In genomic region chr22:20606041-20606783, GRCh38 we compare ENCODE assay signal across 8 cellular contexts.
DNase-seq lines count a peak whose midpoint lies in the region; ATAC-seq and TF ChIP-seq lines count a peak whose summit lies in the region.

No MANE protein-coding gene starts in this region.

- H3K36me3 ChIP-seq in BLaER1 = no peaks in the 10 kb centered on the region
- no peaks in the 10 kb centered on the region for H3K36me3 ChIP-seq in HEK293 (ENCODE audit: control insufficient read depth in 2 of 2, insufficient read depth in 1 of 2, low read length in 2 of 2)
- no peaks in the 10 kb centered on the region for H3K36me3 ChIP-seq in stomach

- H3K27ac Mint-ChIP-seq in activated CD8-positive, alpha-beta T cell treated with anti-CD3 and anti-CD28 coated beads for 36 hours = no peak overlapping the region
- H3K27ac Mint-ChIP-seq in nephron = no peak overlapping the region

- ATAC-seq in activated CD8-positive, alpha-beta T cell treated with anti-CD3 and anti-CD28 coated beads for 36 hours = peak; percentile 94
- no peak for ATAC-seq in HG02973 (IDR thresholded peaks at IDR 0.05; ENCODE audit: unreplicated experiment)

- 22 to 42% (median 27%) methylated on average over 8 to 13 of the region's 13 CpGs for WGBS in stomach, 5 donors

- no peaks in the 10 kb centered on the region for H3K36me3 Mint-ChIP-seq in activated CD8-positive, alpha-beta T cell treated with anti-CD3 and anti-CD28 coated beads for 36 hours (ENCODE audit: low read depth)
- no peaks in the 10 kb centered on the region for H3K36me3 Mint-ChIP-seq in nephron (ENCODE audit: low read depth)

- TF ChIP-seq POLR2A in stomach (IDR thresholded peaks at IDR 0.05) = no peak

- CTCF ChIA-PET in HEK293 (lab: Yijun Ruan, JAX) = interaction anchor here (0.6 to 2.4 kb wide), 20 partner anchors 9 to 196 kb away, joined by 3 to 10 read pairs (median 3); no protein-coding TSS in a partner anchor
- CTCF ChIA-PET in activated CD8-positive, alpha-beta T cell treated with anti-CD3 and anti-CD28 coated beads for 36 hours (lab: Charles Lee) = interaction anchor here (0.8 to 2.9 kb wide), 13 partner anchors 11 to 188 kb away, joined by 3 to 12 read pairs (median 4); no protein-coding TSS in a partner anchor

- no peaks in the 10 kb centered on the region for H4K20me1 ChIP-seq in BLaER1

- intact Hi-C loops in activated CD8-positive, alpha-beta T cell treated with anti-CD3 and anti-CD28 coated beads for 36 hours (cut with micrococcal nuclease) = loop anchor here (5.0 kb wide), 1 partner anchor 91 kb away; no protein-coding TSS in a partner anchor
- intact Hi-C loops in stomach (cut with DNase I; ENCODE audit: low total_unique reads) = loop anchor here (10.0 kb wide), 1 partner anchor 89 kb away; no protein-coding TSS in a partner anchor

- POLR2A ChIA-PET in HEK293 (lab: Yijun Ruan, JAX) = no interaction called here
- POLR2A ChIA-PET in activated CD8-positive, alpha-beta T cell treated with anti-CD3 and anti-CD28 coated beads for 36 hours (lab: Charles Lee) = no interaction called here

- H3K27me3 Mint-ChIP-seq in activated CD8-positive, alpha-beta T cell treated with anti-CD3 and anti-CD28 coated beads for 36 hours = no peaks in the 10 kb centered on the region
- peaks cover 4% of the 10 kb centered on the region for H3K27me3 Mint-ChIP-seq in nephron (ENCODE audit: low read depth)

- H3K27ac ChIP-seq in BLaER1 = no peak overlapping the region
- H3K27ac ChIP-seq in HEK293 (ENCODE audit: extremely low read depth, low read depth, low read length) = no peak overlapping the region
- no peak overlapping the region for H3K27ac ChIP-seq in stomach

- no peak for TF ChIP-seq EP300 in stomach (IDR thresholded peaks at IDR 0.05)

- H3K4me2 ChIP-seq in BLaER1 = peak overlapping the region; percentile 89

- TF ChIP-seq CTCF in HEK293 (tag by site-specific recombination; IDR thresholded peaks at IDR 0.05) = peak; percentile 89
- peak; percentile 90 for TF ChIP-seq CTCF in activated CD8-positive, alpha-beta T cell treated with anti-CD3 and anti-CD28 coated beads for 36 hours (IDR thresholded peaks at IDR 0.05)
- TF ChIP-seq CTCF in epithelial cell of esophagus (IDR thresholded peaks at IDR 0.05; ENCODE audit: insufficient read depth, low read depth, low read length, missing control alignments) = peak; percentile 94
- peak; percentile 50 to 63 (median 60) for TF ChIP-seq CTCF in nephron (IDR thresholded peaks at IDR 0.05; ENCODE audit: unreplicated experiment in 3 of 3)
- peak in 5 of 7 experiments; percentile 40 to 86 (median 72) for TF ChIP-seq CTCF in stomach (IDR thresholded peaks at IDR 0.05)

- H3K9me3 ChIP-seq in BLaER1 (no peaks in the 10 kb centered on the region), HEK293 (ENCODE audit: control insufficient read depth, insufficient read depth, low read depth, low read length) (no peaks in the 10 kb centered on the region), stomach (no peaks in the 10 kb centered on the region)

- no peak overlapping the region for H3K4me3 Mint-ChIP-seq in activated CD8-positive, alpha-beta T cell treated with anti-CD3 and anti-CD28 coated beads for 36 hours
- no peak overlapping the region for H3K4me3 Mint-ChIP-seq in nephron

- H3K4me1 ChIP-seq in BLaER1 (peaks cover 57% of the 10 kb centered on the region), HEK293 (ENCODE audit: control insufficient read depth, insufficient read depth, low read length) (no peaks in the 10 kb centered on the region), stomach (peaks cover 3 to 17% (median 9%) of the 10 kb centered on the region in 4 donors)

- H3K9me3 Mint-ChIP-seq in activated CD8-positive, alpha-beta T cell treated with anti-CD3 and anti-CD28 coated beads for 36 hours = no peaks in the 10 kb centered on the region
- H3K9me3 Mint-ChIP-seq in nephron = no peaks in the 10 kb centered on the region

- peaks cover 10% of the 10 kb centered on the region for H3K4me1 Mint-ChIP-seq in activated CD8-positive, alpha-beta T cell treated with anti-CD3 and anti-CD28 coated beads for 36 hours (ENCODE audit: low read depth)
- no peaks in the 10 kb centered on the region for H3K4me1 Mint-ChIP-seq in nephron

- peak; percentile 16 for DNase-seq in NCI-H748 treated with DMSO at 0.1 percent for 48 hours (lab: John Stamatoyannopoulos, UW)
- DNase-seq in activated CD8-positive, alpha-beta T cell treated with anti-CD3 and anti-CD28 coated beads for 36 hours = peak; percentile 84
- DNase-seq in epithelial cell of esophagus (ENCODE audit: low read depth) = peak; percentile 93
- DNase-seq in stomach = peak; percentile 84

- H3K4me3 ChIP-seq in BLaER1 (no peak overlapping the region), HEK293 (ENCODE audit: low read depth, low read length) (no peak overlapping the region), epithelial cell of esophagus (ENCODE audit: low read length) (no peak overlapping the region), stomach (no peak overlapping the region)

- H3K27me3 ChIP-seq in BLaER1 (no peaks in the 10 kb centered on the region), stomach (peaks cover 0 to 22% (median 0%) of the 10 kb centered on the region in 3 donors)

- no peak overlapping the region for H3K9ac ChIP-seq in BLaER1

TF ChIP-seq in HEK293, 187 proteins besides CTCF, POLR2A, EP300 and RAD21:
- TF ChIP-seq ZNF600 (tag by site-specific recombination; IDR thresholded peaks at IDR 0.05) = no peak
- TF ChIP-seq GLIS1 (tag by site-specific recombination; IDR thresholded peaks at IDR 0.05) = peak; percentile 9; the same call in 1 of the 2 replicates
- TF ChIP-seq ZNF174 (tag by site-specific recombination; IDR thresholded peaks at IDR 0.05) = no peak
- no peak for TF ChIP-seq ZNF623 (tag by site-specific recombination; IDR thresholded peaks at IDR 0.05)
- peak; percentile 37; the same call in 1 of the 2 replicates for TF ChIP-seq ZFHX2 (tag by site-specific recombination; conservative IDR thresholded peaks at IDR 0.05)
- no peak for TF ChIP-seq AEBP2 (tag by site-specific recombination; IDR thresholded peaks at IDR 0.05; ENCODE audit: borderline replicate concordance)
- 0 out of 2 replicates have a peak, but pooled peaks have one; percentile 27 for TF ChIP-seq SP7 (tag by site-specific recombination; IDR thresholded peaks at IDR 0.05)
- 0 out of 2 replicates have a peak, but pooled peaks have one; percentile 38 for TF ChIP-seq ZEB2 (tag by site-specific recombination; IDR thresholded peaks at IDR 0.05)
- no peak for TF ChIP-seq ZNF48 (tag by site-specific recombination; IDR thresholded peaks at IDR 0.05)
- no peak for TF ChIP-seq ZBTB1 (tag by site-specific recombination; IDR thresholded peaks at IDR 0.05)
- peak; percentile 48 for TF ChIP-seq ZNF654 (tag by site-specific recombination; IDR thresholded peaks at IDR 0.05; ENCODE audit: low read depth)
- TF ChIP-seq PATZ1 (tag by site-specific recombination; IDR thresholded peaks at IDR 0.05) = 0 out of 2 replicates have a peak, but pooled peaks have one; percentile 20
- 0 out of 2 replicates have a peak, but pooled peaks have one; percentile 48 for TF ChIP-seq ZNF2 (tag by site-specific recombination; IDR thresholded peaks at IDR 0.05)

Comparison
In these comparisons a context has a peak if more than half of its experiments do, and no peak if none do; other contexts are left out.
1. DNase-seq: peak in every context shown above with its lines; median percentile 93 in epithelial cell of esophagus; 84 in activated CD8-positive, alpha-beta T cell treated with anti-CD3 and anti-CD28 coated beads for 36 hours; 84 in stomach; 16 in NCI-H748 treated with DMSO at 0.1 percent for 48 hours.